ENCODE assay signal across 1 cellular context in genomic region chr3:39346785-39347585, GRCh38.
TF ChIP-seq lines count a peak whose summit lies in the region.

No MANE protein-coding gene starts in this region.

TF ChIP-seq in GM12878, 131 proteins besides CTCF, POLR2A, EP300 and RAD21 (continued from another document):
- TF ChIP-seq NFXL1 (IDR thresholded peaks at IDR 0.05; ENCODE audit: borderline replicate concordance), result no peak
- peak; percentile 20 for TF ChIP-seq NR2F1 (conservative IDR thresholded peaks at IDR 0.05)
- 0 out of 2 replicates have a peak, but pooled peaks have one; percentile 42 for TF ChIP-seq YY1 (IDR thresholded peaks at IDR 0.05; ENCODE audit: low read depth, low read length)
- TF ChIP-seq TCF12 (IDR thresholded peaks at IDR 0.05; ENCODE audit: low read depth, low read length), result 0 out of 2 replicates have a peak, but pooled peaks have one; percentile 17
- TF ChIP-seq SMAD5 (IDR thresholded peaks at IDR 0.05; ENCODE audit: low read depth), result no peak
- peak; percentile 47; the same call in 1 of the 2 replicates for TF ChIP-seq NFIC (IDR thresholded peaks at IDR 0.05; ENCODE audit: low read depth, low read length)
- no peak for TF ChIP-seq KDM1A (IDR thresholded peaks at IDR 0.05; ENCODE audit: borderline replicate concordance)
- TF ChIP-seq NFYA (IDR thresholded peaks at IDR 0.05; ENCODE audit: borderline replicate concordance, low read depth, low read length), result no peak
- no peak for TF ChIP-seq CREB1 (IDR thresholded peaks at IDR 0.05; ENCODE audit: low read depth)
- peak; percentile 51; the same call in 1 of the 2 replicates for TF ChIP-seq JUNB (IDR thresholded peaks at IDR 0.05)
- TF ChIP-seq SMAD1 (IDR thresholded peaks at IDR 0.05; ENCODE audit: low read depth, partially characterized antibody), result no peak
- TF ChIP-seq TARDBP (IDR thresholded peaks at IDR 0.05; ENCODE audit: borderline replicate concordance), result no peak
- TF ChIP-seq KLF5 (IDR thresholded peaks at IDR 0.05; ENCODE audit: partially characterized antibody), result no peak
- no peak for TF ChIP-seq BMI1 (IDR thresholded peaks at IDR 0.05; ENCODE audit: borderline replicate concordance)
- TF ChIP-seq, protein P1, sequence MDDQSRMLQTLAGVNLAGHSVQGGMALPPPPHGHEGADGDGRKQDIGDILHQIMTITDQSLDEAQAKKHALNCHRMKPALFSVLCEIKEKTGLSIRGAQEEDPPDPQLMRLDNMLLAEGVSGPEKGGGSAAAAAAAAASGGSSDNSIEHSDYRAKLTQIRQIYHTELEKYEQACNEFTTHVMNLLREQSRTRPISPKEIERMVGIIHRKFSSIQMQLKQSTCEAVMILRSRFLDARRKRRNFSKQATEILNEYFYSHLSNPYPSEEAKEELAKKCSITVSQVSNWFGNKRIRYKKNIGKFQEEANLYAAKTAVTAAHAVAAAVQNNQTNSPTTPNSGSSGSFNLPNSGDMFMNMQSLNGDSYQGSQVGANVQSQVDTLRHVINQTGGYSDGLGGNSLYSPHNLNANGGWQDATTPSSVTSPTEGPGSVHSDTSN (IDR thresholded peaks at IDR 0.05; ENCODE audit: insufficient replicate concordance, low read depth, low read length), result no peak
- TF ChIP-seq FOXM1 (IDR thresholded peaks at IDR 0.05; ENCODE audit: low read depth, low read length), result no peak
- TF ChIP-seq CEBPB (IDR thresholded peaks at IDR 0.05; ENCODE audit: borderline replicate concordance in 1 of 2, low read depth in 2 of 2, low read length in 2 of 2), result no peak
- TF ChIP-seq CHD4 (IDR thresholded peaks at IDR 0.05), result no peak
- TF ChIP-seq SUPT20H (IDR thresholded peaks at IDR 0.05; ENCODE audit: borderline replicate concordance, control insufficient read depth, low read depth, low read length), result no peak
TF ChIP-seq in GM12878: peak in this region for 10.
